Comparison of ENCODE assay signal across 7 cellular contexts in genomic region chr1:206204871-206205270, GRCh38. TPM values are rescaled to one million over a fixed set of nuclear protein-coding genes. Genes with fewer than 3 reads are reported as not detected.
DNase-seq lines count a peak whose midpoint lies in the region; ATAC-seq and TF ChIP-seq lines count a peak whose summit lies in the region.
"Not testable (repeated sequence)": the region's sequence is repeated elsewhere in the genome, so short reads cannot be mapped to it uniquely, and the experiment has no call there.

No MANE protein-coding gene starts in this region.

- H3K4me1 ChIP-seq in lung (ENCODE audit: control insufficient read depth in 2 of 2, insufficient read depth in 2 of 2, low read length in 2 of 2); sigmoid colon: not testable (repeated sequence)

- TF ChIP-seq CTCF in brain microvascular endothelial cell (IDR thresholded peaks at IDR 0.05; ENCODE audit: low read depth, low read length, missing control alignments); foreskin fibroblast (IDR thresholded peaks at IDR 0.05; ENCODE audit: low read depth, low read length); lung (IDR thresholded peaks at IDR 0.05; ENCODE audit: control extremely low read depth, extremely low read depth); sigmoid colon (IDR thresholded peaks at IDR 0.05): not testable (repeated sequence)

- peak; percentile 19 for DNase-seq in NCI-H82 (lab: John Stamatoyannopoulos, UW)
- peak; percentile 5 to 7 for DNase-seq in activated CD4-positive, alpha-beta T cell treated with anti-CD3 and anti-CD28 coated beads, Interleukin-2, amount 50 U/mL, for 48 hours
- DNase-seq in brain microvascular endothelial cell; lung (ENCODE audit: low spot score): not testable (repeated sequence)
- DNase-seq in foreskin fibroblast = peak; percentile 10 to 31
- DNase-seq in sigmoid colon = peak; percentile 62

- intact Hi-C loops in sigmoid colon (cut with DNase I) = not testable (repeated sequence)

- not testable (repeated sequence) for TF ChIP-seq EP300 in sigmoid colon (IDR thresholded peaks at IDR 0.05)

- peak overlapping the region; percentile 37; the same call in 1 of the 2 replicates for H3K4me3 ChIP-seq in GM08714 (ENCODE audit: low read length)
- H3K4me3 ChIP-seq in brain microvascular endothelial cell (ENCODE audit: low read depth, low read length) = peak overlapping the region; percentile 48
- H3K4me3 ChIP-seq in foreskin fibroblast (ENCODE audit: low read depth in 1 of 2, low read length in 2 of 2) = peak overlapping the region; percentile 41 to 44
- H3K4me3 ChIP-seq in lung = not testable (repeated sequence)
- peak overlapping the region; percentile 28 to 52 (median 51) for H3K4me3 ChIP-seq in sigmoid colon

- H3K27me3 ChIP-seq in brain microvascular endothelial cell (replicated peaks); lung (ENCODE audit: control insufficient read depth, insufficient read depth); sigmoid colon: not testable (repeated sequence)

- not testable (repeated sequence) for H3K9me3 ChIP-seq in lung (ENCODE audit: control insufficient read depth in 2 of 2, insufficient read depth in 1 of 2, low read length in 1 of 2); sigmoid colon

- H3K27ac ChIP-seq in brain microvascular endothelial cell (peak overlapping the region; percentile 61), lung (ENCODE audit: low read depth in 1 of 2, low read length in 1 of 2) (peak overlapping the region; percentile 31 to 60), sigmoid colon (peak overlapping the region; percentile 69 to 76 (median 73))

- WGBS in lung, 2 donors = 0 to 1% methylated on average over 11 to 24 of the region's 25 CpGs
- 1% methylated on average over 24 to 25 of the region's 25 CpGs for WGBS in sigmoid colon, 2 donors

- in situ Hi-C loops in brain microvascular endothelial cell (cut with HindIII; ENCODE audit: low pct_ligation_motif_present, low sequenced_read_pairs) = not testable (repeated sequence)

- ATAC-seq in lung (ENCODE audit: insufficient read depth, low FRiP score) = not testable (repeated sequence)

- not testable (repeated sequence) for H3K36me3 ChIP-seq in brain microvascular endothelial cell (replicated peaks); lung (ENCODE audit: control insufficient read depth in 2 of 2, insufficient read depth in 2 of 2, low read length in 2 of 2); sigmoid colon

- TF ChIP-seq POLR2A in sigmoid colon (IDR thresholded peaks at IDR 0.05) = not testable (repeated sequence)

RNA-seq across cellular contexts. Expression of gene SRGAP2, which starts 1.5 kb away (rescaled TPM):
- total RNA-seq in lung = 10 to 100 TPM; 73.5 to 99.2 TPM
- polyA plus RNA-seq in lung = 10 to 100 TPM; 14.9 to 36.4 TPM
- total RNA-seq in sigmoid colon = 10 to 100 TPM; 27.8 to 60.4 (median 32.5) TPM
- 10 to 100 TPM in 1 of 3 donors, 1 to 10 TPM in 2; 1.6 to 17.0 (median 3.6) TPM for polyA plus RNA-seq in sigmoid colon

RNA-seq across cellular contexts. Expression of gene FAM72A, which starts 2.2 kb away (rescaled TPM):
- total RNA-seq in lung (1 to 10 TPM; 3.1 to 5.6 TPM), sigmoid colon (under 1 TPM in 3 of 4 donors, not detected in 1; 0.71 to 0.95 (median 0.83) TPM)
- polyA plus RNA-seq in lung (1 to 10 TPM; 2.3 to 4.1 TPM), sigmoid colon (1 to 10 TPM in 2 of 3 donors, under 1 TPM in 1; 0.92 to 4.9 (median 1.8) TPM)
